ENCODE assay signal across 8 cellular contexts in the genomic region with DNA sequence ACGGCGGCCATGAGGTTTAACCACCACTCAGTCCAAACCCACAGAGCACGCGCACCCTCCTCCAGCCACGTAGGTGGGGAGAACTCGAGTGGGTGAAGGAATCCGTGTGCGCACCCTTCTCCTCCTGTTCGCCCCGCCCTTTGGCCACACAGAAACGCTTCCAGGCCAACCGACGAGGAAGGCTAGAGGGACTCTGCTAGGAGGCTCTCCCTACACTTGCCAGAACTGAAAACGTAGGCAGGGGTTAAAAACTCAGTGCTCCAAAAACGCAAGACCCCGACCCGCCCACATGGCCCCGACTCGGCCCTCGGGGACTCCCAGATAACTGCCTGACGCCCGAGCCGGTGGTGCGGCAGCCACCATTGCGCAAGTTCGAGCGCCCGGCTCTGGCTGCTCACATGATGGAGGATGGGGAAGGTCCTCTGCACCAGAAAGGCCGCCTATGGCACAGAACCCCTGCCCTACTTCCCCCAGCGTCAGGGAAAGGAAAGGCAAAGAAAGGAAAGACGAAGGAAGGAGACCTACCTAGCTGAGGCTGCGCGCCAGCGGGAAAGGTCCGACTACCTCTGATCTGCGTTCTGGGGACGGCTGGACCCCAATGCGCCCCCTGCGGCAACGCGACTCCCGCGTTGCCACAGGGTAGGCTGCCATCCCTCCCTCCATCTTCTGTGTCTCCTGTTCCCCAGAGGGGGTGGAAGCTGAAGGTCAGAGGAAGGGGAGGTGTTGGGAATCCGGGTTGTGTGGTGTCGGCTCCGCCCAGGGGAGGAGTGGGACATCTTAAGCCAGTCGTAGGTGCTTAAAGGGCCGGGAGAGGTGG.
DNase-seq lines count a peak whose midpoint lies in the region; ATAC-seq and TF ChIP-seq lines count a peak whose summit lies in the region.

No MANE protein-coding gene starts in this region.

- TF ChIP-seq POLR2A in HCT116 (IDR thresholded peaks at IDR 0.05; ENCODE audit: borderline replicate concordance, extremely low read depth, insufficient read depth, insufficient read length) = no peak

- peaks cover 58% of the 10 kb centered on the region for H3K4me1 Mint-ChIP-seq in WTC11

- H2AFZ ChIP-seq in HCT116 (ENCODE audit: low read depth, low read length, poor library complexity, severe bottlenecking) = peak overlapping the region; percentile 45

- intact Hi-C loops in HCT116 (cut with micrococcal nuclease) = no loop called here
- intact Hi-C loops in right cardiac atrium (cut with DNase I) = no loop called here

- peak overlapping the region; percentile 77 for H3K4me3 Mint-ChIP-seq in WTC11

- H3K27ac ChIP-seq in HCT116 (ENCODE audit: low read depth, low read length) = peak overlapping the region; percentile 87
- H3K27ac ChIP-seq in right cardiac atrium (ENCODE audit: low read length) = peak overlapping the region; percentile 69

- H3K36me3 Mint-ChIP-seq in WTC11 = peaks cover 12% of the 10 kb centered on the region; the same call in 1 of the 2 replicates

- peak overlapping the region; percentile 91 for H3K27ac Mint-ChIP-seq in WTC11

- POLR2A ChIA-PET in HCT116 (lab: Charles Lee) = no interaction called here
- POLR2A ChIA-PET in WTC11 (lab: Charles Lee) = interaction anchor here (0.6 kb wide), 1 partner anchor 437 kb away, joined by 3 read pairs; no protein-coding TSS in a partner anchor

- under 1% methylated on average over 48 of the region's 48 CpGs for WGBS in right cardiac atrium

- DNase-seq in HCT116 (ENCODE audit: low read depth, low spot score) (peak; percentile 63), NCI-H1105 treated with DMSO at 0.1 percent for 48 hours (lab: John Stamatoyannopoulos, UW) (peak; percentile 84), WTC11 (ENCODE audit: low spot score) (peak; percentile 77), right cardiac atrium (peak; percentile 76 to 88 (median 83)), renal cortical epithelial cell (ENCODE audit: low read depth) (peak; percentile 57), GF-D8 (lab: John Stamatoyannopoulos, UW) (no peak), UCSD-AML1 (lab: John Stamatoyannopoulos, UW; ENCODE audit: unreplicated experiment) (no peak)

- no peaks in the 10 kb centered on the region for H3K9me3 ChIP-seq in HCT116 (ENCODE audit: control insufficient read depth in 1 of 2, insufficient read depth in 1 of 2, low read depth in 1 of 2, low read length in 2 of 2)
- no peaks in the 10 kb centered on the region for H3K9me3 ChIP-seq in right cardiac atrium (ENCODE audit: control insufficient read depth, low read length)

- H3K9me3 Mint-ChIP-seq in WTC11 = peaks cover 12% of the 10 kb centered on the region

- peaks cover 47% of the 10 kb centered on the region for H3K79me2 ChIP-seq in HCT116 (ENCODE audit: insufficient read depth, low read length)

- no peaks in the 10 kb centered on the region for H3K36me3 ChIP-seq in HCT116 (ENCODE audit: control insufficient read depth in 1 of 2, insufficient read depth in 2 of 2, low read length in 2 of 2)

- no peaks in the 10 kb centered on the region; the same call in 1 of the 2 replicates for H3K27me3 Mint-ChIP-seq in WTC11 (ENCODE audit: low read depth)

- no peaks in the 10 kb centered on the region for H3K9me2 ChIP-seq in HCT116 (ENCODE audit: insufficient read depth)

- TSS peak; percentile 47 for BruUV-seq in HCT116 (replicated peaks; lab: Mats Ljungman, UMichigan)

- peak overlapping the region; percentile 35; the same call in 1 of the 2 replicates for H3K4me3 ChIP-seq in GM08714 (ENCODE audit: low read length)
- peak overlapping the region; percentile 62 to 72 for H3K4me3 ChIP-seq in HCT116 (replicated peaks in 1 of 2; ENCODE audit: low read depth in 1 of 2, low read length in 2 of 2)
- peak overlapping the region; percentile 50 for H3K4me3 ChIP-seq in right cardiac atrium (ENCODE audit: low read length)

- H3K27me3 ChIP-seq in HCT116 (ENCODE audit: insufficient read depth, low read length) (no peaks in the 10 kb centered on the region), right cardiac atrium (ENCODE audit: control insufficient read depth, insufficient read depth) (no peaks in the 10 kb centered on the region)

- no peaks in the 10 kb centered on the region for H4K20me1 ChIP-seq in HCT116 (ENCODE audit: insufficient read depth)

- H3K4me1 ChIP-seq in HCT116 (ENCODE audit: control insufficient read depth in 1 of 2, insufficient read depth in 2 of 2, low read length in 2 of 2) (peaks cover 0 to 11% of the 10 kb centered on the region in 2 experiments; a peak in 1 of 4 replicates), right cardiac atrium (ENCODE audit: control insufficient read depth, insufficient read depth, low read length) (no peaks in the 10 kb centered on the region)

- CTCF ChIA-PET in HCT116 (lab: Charles Lee) (no interaction called here), WTC11 (lab: Charles Lee) (interaction anchor here (1.3 kb wide), 1 partner anchor 16 kb away, joined by 3 read pairs; no protein-coding TSS in a partner anchor)

- ATAC-seq in HCT116 = peak; percentile 95
- peak; percentile 96 for ATAC-seq in WTC11
- ATAC-seq in right cardiac atrium = peak; percentile 93 to 96

- TF ChIP-seq RAD21 in HCT116 (IDR thresholded peaks at IDR 0.05; ENCODE audit: low read depth) = no peak

- TF ChIP-seq CTCF in HCT116 (IDR thresholded peaks at IDR 0.05 in 2 of 3, conservative IDR thresholded peaks at IDR 0.05 in 1 of 3; ENCODE audit: borderline replicate concordance in 1 of 3, insufficient read depth in 1 of 3, low read depth in 2 of 3, low read length in 2 of 3) = no peak
- TF ChIP-seq CTCF in WTC11 (IDR thresholded peaks at IDR 0.05) = no peak

- H3K4me2 ChIP-seq in HCT116 (ENCODE audit: low read length) = peak overlapping the region; percentile 76

- H3K9ac ChIP-seq in HCT116 (ENCODE audit: low read length) = peak overlapping the region; percentile 72

- RAD21 ChIA-PET in HCT116 (lab: Charles Lee; ENCODE audit: low non-redundant PET in 1 of 2, low total read pairs in 2 of 2, uncharacterized antibody in 2 of 2, unreplicated experiment in 2 of 2) = no interaction called here

TF ChIP-seq in HCT116, 20 proteins besides CTCF, POLR2A, EP300 and RAD21 (continues in another document):
- no peak for TF ChIP-seq EZH2 (IDR thresholded peaks at IDR 0.05)
- peak; percentile 58; the same call in 1 of the 2 replicates for TF ChIP-seq POLR2AphosphoS5 (IDR thresholded peaks at IDR 0.05; ENCODE audit: low read depth, low read length)
- TF ChIP-seq, protein P1, sequence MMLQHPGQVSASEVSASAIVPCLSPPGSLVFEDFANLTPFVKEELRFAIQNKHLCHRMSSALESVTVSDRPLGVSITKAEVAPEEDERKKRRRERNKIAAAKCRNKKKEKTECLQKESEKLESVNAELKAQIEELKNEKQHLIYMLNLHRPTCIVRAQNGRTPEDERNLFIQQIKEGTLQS (IDR thresholded peaks at IDR 0.05) = no peak
- TF ChIP-seq TCF7L2 (IDR thresholded peaks at IDR 0.05; ENCODE audit: borderline replicate concordance, extremely low read depth, insufficient read depth, insufficient read length) = no peak
- no peak for TF ChIP-seq CBX3 (IDR thresholded peaks at IDR 0.05; ENCODE audit: low read depth)
- TF ChIP-seq ZNF274 (IDR thresholded peaks at IDR 0.05; ENCODE audit: low read depth, low read length) = no peak
- TF ChIP-seq, protein P2, sequence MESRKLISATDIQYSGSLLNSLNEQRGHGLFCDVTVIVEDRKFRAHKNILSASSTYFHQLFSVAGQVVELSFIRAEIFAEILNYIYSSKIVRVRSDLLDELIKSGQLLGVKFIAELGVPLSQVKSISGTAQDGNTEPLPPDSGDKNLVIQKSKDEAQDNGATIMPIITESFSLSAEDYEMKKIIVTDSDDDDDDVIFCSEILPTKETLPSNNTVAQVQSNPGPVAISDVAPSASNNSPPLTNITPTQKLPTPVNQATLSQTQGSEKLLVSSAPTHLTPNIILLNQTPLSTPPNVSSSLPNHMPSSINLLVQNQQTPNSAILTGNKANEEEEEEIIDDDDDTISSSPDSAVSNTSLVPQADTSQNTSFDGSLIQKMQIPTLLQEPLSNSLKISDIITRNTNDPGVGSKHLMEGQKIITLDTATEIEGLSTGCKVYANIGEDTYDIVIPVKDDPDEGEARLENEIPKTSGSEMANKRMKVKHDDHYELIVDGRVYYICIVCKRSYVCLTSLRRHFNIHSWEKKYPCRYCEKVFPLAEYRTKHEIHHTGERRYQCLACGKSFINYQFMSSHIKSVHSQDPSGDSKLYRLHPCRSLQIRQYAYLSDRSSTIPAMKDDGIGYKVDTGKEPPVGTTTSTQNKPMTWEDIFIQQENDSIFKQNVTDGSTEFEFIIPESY (IDR thresholded peaks at IDR 0.05; ENCODE audit: extremely low read depth, insufficient replicate concordance, low read length) = no peak
- no peak; the same call in 1 of the 2 replicates for TF ChIP-seq EGR1 (IDR thresholded peaks at IDR 0.05; ENCODE audit: low read depth)

TF ChIP-seq in WTC11, 78 proteins besides CTCF, POLR2A, EP300 and RAD21 (continues in another document):
- TF ChIP-seq ZNF232 (CRISPR knock-in tag; IDR thresholded peaks at IDR 0.05) (no peak), SP1 (CRISPR knock-in tag; conservative IDR thresholded peaks at IDR 0.05) (peak; percentile 21; the same call in 1 of the 2 replicates), ZBTB21 (CRISPR knock-in tag; IDR thresholded peaks at IDR 0.05; ENCODE audit: borderline replicate concordance) (no peak), HMGA2 (CRISPR knock-in tag; IDR thresholded peaks at IDR 0.05) (no peak), GABPB1 (CRISPR knock-in tag; IDR thresholded peaks at IDR 0.05) (no peak), ETV6 (CRISPR knock-in tag; IDR thresholded peaks at IDR 0.05) (peak; percentile 64; the same call in 1 of the 2 replicates), OVOL2 (CRISPR knock-in tag; IDR thresholded peaks at IDR 0.05; ENCODE audit: borderline replicate concordance) (no peak), PRRX2 (CRISPR knock-in tag; IDR thresholded peaks at IDR 0.05) (no peak), TP53 (CRISPR knock-in tag; IDR thresholded peaks at IDR 0.05) (no peak), SMAD3 (CRISPR knock-in tag; IDR thresholded peaks at IDR 0.05; ENCODE audit: borderline replicate concordance) (no peak), ESRRA (CRISPR knock-in tag; IDR thresholded peaks at IDR 0.05; ENCODE audit: borderline replicate concordance) (peak; percentile 47; the same call in 1 of the 2 replicates)
- TF ChIP-seq, protein P3, sequence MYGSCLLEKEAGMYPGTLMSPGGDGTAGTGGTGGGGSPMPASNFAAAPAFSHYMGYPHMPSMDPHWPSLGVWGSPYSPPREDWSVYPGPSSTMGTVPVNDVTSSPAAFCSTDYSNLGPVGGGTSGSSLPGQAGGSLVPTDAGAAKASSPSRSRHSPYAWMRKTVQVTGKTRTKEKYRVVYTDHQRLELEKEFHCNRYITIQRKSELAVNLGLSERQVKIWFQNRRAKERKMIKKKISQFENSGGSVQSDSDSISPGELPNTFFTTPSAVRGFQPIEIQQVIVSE (CRISPR knock-in tag; IDR thresholded peaks at IDR 0.05; ENCODE audit: borderline replicate concordance) = no peak
- TF ChIP-seq, protein P4, sequence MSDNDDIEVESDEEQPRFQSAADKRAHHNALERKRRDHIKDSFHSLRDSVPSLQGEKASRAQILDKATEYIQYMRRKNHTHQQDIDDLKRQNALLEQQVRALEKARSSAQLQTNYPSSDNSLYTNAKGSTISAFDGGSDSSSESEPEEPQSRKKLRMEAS (CRISPR knock-in tag; IDR thresholded peaks at IDR 0.05) = peak; percentile 29; the same call in 1 of the 2 replicates

Comparison
In these comparisons a context has a peak if more than half of its experiments do, and no peak if none do; other contexts are left out.
1. DNase-seq: peak in HCT116 (single experiment), NCI-H1105 treated with DMSO at 0.1 percent for 48 hours (single experiment), WTC11 (single experiment), right cardiac atrium (3 of 3) and renal cortical epithelial cell (single experiment); none in GF-D8 (single experiment) and UCSD-AML1 (single experiment).
2. Peak in every context shown above with its lines, with median percentiles within 50 percentile points of each other: H3K4me3 ChIP-seq and ATAC-seq.